13 cellular contexts compared by ENCODE assay signal in the genomic region with DNA sequence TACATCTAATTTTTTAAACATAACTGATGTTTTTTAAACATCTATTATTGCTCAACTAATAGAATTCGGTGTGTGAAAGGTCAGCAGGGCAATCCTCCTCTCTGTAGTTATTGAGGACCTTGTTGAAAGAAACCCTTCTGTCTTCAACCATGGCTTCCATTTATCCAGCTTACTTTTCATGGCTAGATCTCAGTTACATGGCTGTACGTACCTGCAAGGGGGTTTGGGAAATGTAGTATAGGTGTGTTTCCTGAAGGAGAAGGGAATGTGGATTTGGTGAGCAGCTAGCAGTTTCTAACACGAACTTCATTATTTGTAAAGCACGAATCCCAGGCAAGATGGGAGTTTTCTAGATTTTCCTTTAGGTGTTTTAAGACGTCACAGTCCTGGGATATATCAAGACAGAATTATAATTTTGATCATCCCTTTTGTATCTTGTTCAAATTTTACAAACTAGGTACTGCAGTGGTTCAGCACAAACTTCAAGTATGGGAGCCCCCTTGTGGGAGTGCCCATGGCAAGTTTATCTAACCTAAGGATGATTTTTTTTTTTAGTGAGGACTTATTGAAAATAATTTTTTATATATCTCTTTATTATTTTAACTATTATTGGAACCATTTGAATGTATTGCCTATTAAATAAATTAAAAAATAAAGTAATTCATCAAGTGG. TPM values are rescaled to one million over a fixed set of nuclear protein-coding genes. Genes with fewer than 3 reads are reported as not detected.
DNase-seq lines count a peak whose midpoint lies in the region; ATAC-seq and TF ChIP-seq lines count a peak whose summit lies in the region.
"Had no signal": no experiment of that assay in that cellular context is flagged by ENCODE, and none has a peak within 500 bp of the region (broad histone marks: within the 10 kb centered on the region; RNA-seq: fewer than 3 reads in every experiment).

No MANE protein-coding gene starts in this region.

- H3K4me1 ChIP-seq in Loucy (ENCODE audit: insufficient read depth, low read length, poor library complexity, severe bottlenecking) (peaks cover 17% of the 10 kb centered on the region), testis (no peaks in the 10 kb centered on the region)
- no peaks in the 10 kb centered on the region for H3K4me1 ChIP-seq in effector memory CD4-positive, alpha-beta T cell (ENCODE audit: control insufficient read depth, insufficient read depth, low read length, poor library complexity, severe bottlenecking)
- H3K4me1 ChIP-seq: ascending aorta had no signal

- H3K9ac ChIP-seq in Loucy (ENCODE audit: low read depth, low read length, poor library complexity, severe bottlenecking) = no peak overlapping the region

- WGBS in testis, 2 donors = 81 to 86% methylated on average over 5 of the region's 5 CpGs

- no peaks in the 10 kb centered on the region for H4K20me1 ChIP-seq in Loucy (ENCODE audit: insufficient read depth, low read length, poor library complexity, severe bottlenecking)

- no peaks in the 10 kb centered on the region for H3K9me3 ChIP-seq in Loucy (ENCODE audit: insufficient read depth, low read depth, low read length)
- no peaks in the 10 kb centered on the region for H3K9me3 ChIP-seq in effector memory CD4-positive, alpha-beta T cell (ENCODE audit: control insufficient read depth, low read length)
- no peaks in the 10 kb centered on the region for H3K9me3 ChIP-seq in testis
- H3K9me3 ChIP-seq: ascending aorta, HAP-1 had no signal

- H3F3A ChIP-seq in Loucy (ENCODE audit: low read depth) = no peaks in the 10 kb centered on the region

- peak; percentile 13 for DNase-seq in EL
- no peak for DNase-seq in astrocyte of the cerebellum (ENCODE audit: low read depth)
- peak; percentile 18 to 46 for DNase-seq in lung microvascular endothelial cell (ENCODE audit: low read depth in 2 of 2)
- no peak for DNase-seq in SIG-M5 (lab: John Stamatoyannopoulos, UW)
- DNase-seq in effector memory CD4-positive, alpha-beta T cell = no peak
- DNase-seq in testis = no peak
- DNase-seq: activated T-cell treated with anti-CD3 and anti-CD28 coated beads, Interleukin-2, amount 50 U/mL, for 24 hours had no signal

- TF ChIP-seq CTCF in Loucy (conservative IDR thresholded peaks at IDR 0.05; ENCODE audit: low read length) = peak; percentile 55
- peak; percentile 48 for TF ChIP-seq CTCF in astrocyte of the cerebellum (IDR thresholded peaks at IDR 0.05; ENCODE audit: low read depth, low read length, missing control alignments)
- TF ChIP-seq CTCF in testis (IDR thresholded peaks at IDR 0.05) = no peak

- in situ Hi-C loops in astrocyte of the cerebellum (cut with HindIII; ENCODE audit: low sequenced_read_pairs) = no loop called here

- intact Hi-C loops in testis (cut with DNase I; ENCODE audit: low total_unique reads) = no loop called here

- ATAC-seq in HG03432 (IDR thresholded peaks at IDR 0.05; ENCODE audit: unreplicated experiment) = no peak
- ATAC-seq: sciatic nerve had no signal

- H3K4me3 ChIP-seq in Loucy (ENCODE audit: low read length, poor library complexity, severe bottlenecking) (peak overlapping the region; percentile 31), astrocyte of the cerebellum (ENCODE audit: low read depth, low read length) (no peak overlapping the region), testis (no peak overlapping the region)
- no peak overlapping the region for H3K4me3 ChIP-seq in effector memory CD4-positive, alpha-beta T cell (ENCODE audit: insufficient read depth, low read depth, low read length, poor library complexity, severe bottlenecking)
- H3K4me3 ChIP-seq: ascending aorta, HAP-1 had no signal

- H3K27me3 ChIP-seq in Loucy (ENCODE audit: insufficient read depth, low read length, poor library complexity, severe bottlenecking) (no peaks in the 10 kb centered on the region), testis (no peaks in the 10 kb centered on the region)
- H3K27me3 ChIP-seq in effector memory CD4-positive, alpha-beta T cell (replicated peaks; ENCODE audit: control insufficient read depth, insufficient read depth, low read length, poor library complexity, severe bottlenecking) = peaks cover 2% of the 10 kb centered on the region
- H3K27me3 ChIP-seq: ascending aorta had no signal

- H3K27ac ChIP-seq in effector memory CD4-positive, alpha-beta T cell (ENCODE audit: insufficient read depth, low read length, poor library complexity, severe bottlenecking) = no peak overlapping the region
- H3K27ac ChIP-seq in testis = no peak overlapping the region
- H3K27ac ChIP-seq: ascending aorta, epithelial cell of prostate had no signal

- H3K9me2 ChIP-seq in Loucy (replicated peaks; ENCODE audit: low read depth, low read length) = no peaks in the 10 kb centered on the region

- H3K36me3 ChIP-seq in Loucy (ENCODE audit: insufficient read depth, low read length) (no peaks in the 10 kb centered on the region), testis (ENCODE audit: low read depth, missing control alignments) (no peaks in the 10 kb centered on the region)
- H3K36me3 ChIP-seq in effector memory CD4-positive, alpha-beta T cell (ENCODE audit: control insufficient read depth, insufficient read depth, low read length) = no peaks in the 10 kb centered on the region
- H3K36me3 ChIP-seq: ascending aorta, HAP-1 had no signal

- TF ChIP-seq POLR2A in testis (IDR thresholded peaks at IDR 0.05) = no peak

- H3K4me2 ChIP-seq in Loucy (ENCODE audit: low read depth, low read length, poor library complexity, severe bottlenecking) = peak overlapping the region; percentile 53

- no peaks in the 10 kb centered on the region for H3K79me2 ChIP-seq in Loucy (ENCODE audit: insufficient read depth, low read length)

- H2AFZ ChIP-seq in Loucy (ENCODE audit: low read length) = no peak overlapping the region

RNA-seq across cellular contexts. Expression of a gene that starts 41.6 kb away (rescaled TPM):
- total RNA-seq in lung microvascular endothelial cell (7.8 and 8.9 TPM in 2 replicates), testis (10 to 100 TPM; 24.8 to 38.3 TPM)
- 55.7 TPM for polyA plus RNA-seq in testis (ENCODE audit: insufficient read depth, low read depth, low replicate concordance)

Comparison
In these comparisons a context has a peak if more than half of its experiments do, and no peak if none do; other contexts are left out.
1. DNase-seq: peak in EL (single experiment) and lung microvascular endothelial cell (2 of 2); none in astrocyte of the cerebellum (single experiment), SIG-M5 (single experiment), effector memory CD4-positive, alpha-beta T cell (0 of 3) and testis (single experiment).
2. CTCF ChIP-seq: peak in Loucy (single experiment) and astrocyte of the cerebellum (single experiment); none in testis (0 of 3).